3 cellular contexts compared by ENCODE assay signal in genomic region chr19:3479819-3480215, GRCh38.
A peak's percentile ranks its signal among the peaks of the same experiment; 100 is the strongest.
TF ChIP-seq lines count a peak whose summit lies in the region.

No MANE protein-coding gene starts in this region.

TF ChIP-seq in SK-N-SH, 30 proteins besides CTCF, POLR2A, EP300 and RAD21:
- no peak for TF ChIP-seq USF2 (IDR thresholded peaks at IDR 0.05; ENCODE audit: borderline replicate concordance, low read depth, low read length)
- no peak for TF ChIP-seq GABPA (IDR thresholded peaks at IDR 0.05; ENCODE audit: low read depth)
- TF ChIP-seq MEF2A (IDR thresholded peaks at IDR 0.05; ENCODE audit: borderline replicate concordance, low read depth), result no peak
- TF ChIP-seq SMC3 (IDR thresholded peaks at IDR 0.05; ENCODE audit: low read depth, low read length), result no peak
- TF ChIP-seq FOXM1 (IDR thresholded peaks at IDR 0.05; ENCODE audit: low read depth), result no peak
- no peak for TF ChIP-seq CHD2 (IDR thresholded peaks at IDR 0.05; ENCODE audit: low read length, partially characterized antibody)
- TF ChIP-seq JUND (IDR thresholded peaks at IDR 0.05), result no peak
- no peak for TF ChIP-seq GATA2 (CRISPR knock-in tag; IDR thresholded peaks at IDR 0.05)
- TF ChIP-seq YY1 (IDR thresholded peaks at IDR 0.05; ENCODE audit: low read depth), result no peak
- no peak for TF ChIP-seq POLR2AphosphoS5 (IDR thresholded peaks at IDR 0.05; ENCODE audit: low read depth, low read length)
- no peak for TF ChIP-seq SIN3A (IDR thresholded peaks at IDR 0.05; ENCODE audit: borderline replicate concordance, low read depth, low read length)
- no peak for TF ChIP-seq TAF1 (IDR thresholded peaks at IDR 0.05; ENCODE audit: borderline replicate concordance, low read depth, low read length)
- no peak for TF ChIP-seq FOXJ3 (CRISPR knock-in tag; IDR thresholded peaks at IDR 0.05)
- TF ChIP-seq RCOR1 (IDR thresholded peaks at IDR 0.05; ENCODE audit: low read length), result no peak

TF ChIP-seq in SK-N-SH treated with all-trans-retinoic acid at 6 μM for 48 hours, 23 proteins besides CTCF, POLR2A, EP300 and RAD21:
- no peak for TF ChIP-seq ZNF70 (CRISPR knock-in tag; IDR thresholded peaks at IDR 0.05)
- TF ChIP-seq GLIS3 (CRISPR knock-in tag; IDR thresholded peaks at IDR 0.05), result no peak
- TF ChIP-seq PPARA (CRISPR knock-in tag; IDR thresholded peaks at IDR 0.05; ENCODE audit: borderline replicate concordance), result no peak
- TF ChIP-seq OSR1 (CRISPR knock-in tag; IDR thresholded peaks at IDR 0.05), result no peak
- no peak for TF ChIP-seq ZC3H10 (CRISPR knock-in tag; IDR thresholded peaks at IDR 0.05)
- no peak for TF ChIP-seq CSRNP3 (CRISPR knock-in tag; IDR thresholded peaks at IDR 0.05)
- no peak for TF ChIP-seq RARB (CRISPR knock-in tag; IDR thresholded peaks at IDR 0.05)
- no peak for TF ChIP-seq TSHZ2 (CRISPR knock-in tag; IDR thresholded peaks at IDR 0.05)
- TF ChIP-seq ISL1 (CRISPR knock-in tag; IDR thresholded peaks at IDR 0.05), result no peak
- TF ChIP-seq CREB5 (CRISPR knock-in tag; IDR thresholded peaks at IDR 0.05; ENCODE audit: low read depth), result no peak
- TF ChIP-seq ZNF8 (CRISPR knock-in tag; IDR thresholded peaks at IDR 0.05), result no peak
- no peak for TF ChIP-seq BACH2 (CRISPR knock-in tag; IDR thresholded peaks at IDR 0.05; ENCODE audit: borderline replicate concordance)
- TF ChIP-seq ZFP3 (CRISPR knock-in tag; IDR thresholded peaks at IDR 0.05), result no peak
- TF ChIP-seq PATZ1 (CRISPR knock-in tag; IDR thresholded peaks at IDR 0.05; ENCODE audit: borderline replicate concordance), result no peak
- no peak for TF ChIP-seq SNAI2 (CRISPR knock-in tag; IDR thresholded peaks at IDR 0.05)
- no peak for TF ChIP-seq ZNF565 (CRISPR knock-in tag; conservative IDR thresholded peaks at IDR 0.05; ENCODE audit: low read depth)
- TF ChIP-seq ESRRG (CRISPR knock-in tag; IDR thresholded peaks at IDR 0.05), result no peak
- no peak for TF ChIP-seq ZFP30 (CRISPR knock-in tag; IDR thresholded peaks at IDR 0.05)
- TF ChIP-seq TOX (CRISPR knock-in tag; IDR thresholded peaks at IDR 0.05; ENCODE audit: borderline replicate concordance), result no peak

TF ChIP-seq in K562, 482 proteins besides CTCF, POLR2A, EP300 and RAD21:
- peak; percentile 35; the same call in 1 of the 2 replicates for TF ChIP-seq ZBTB7A (IDR thresholded peaks at IDR 0.05; ENCODE audit: borderline replicate concordance, control insufficient read depth, low read depth, low read length)
- TF ChIP-seq ZNF263 (CRISPR knock-in tag; IDR thresholded peaks at IDR 0.05; ENCODE audit: borderline replicate concordance), result peak; percentile 71; the same call in 1 of the 2 replicates
- TF ChIP-seq NFIC (IDR thresholded peaks at IDR 0.05), result no peak
- 0 out of 2 replicates have a peak, but pooled peaks have one; percentile 5 for TF ChIP-seq VEZF1 (CRISPR knock-in tag; IDR thresholded peaks at IDR 0.05)
- peak; percentile 27; the same call in 1 of the 2 replicates for TF ChIP-seq PHF8 (IDR thresholded peaks at IDR 0.05; ENCODE audit: borderline replicate concordance, low read length)
- no peak for TF ChIP-seq KAT7 (CRISPR knock-in tag; IDR thresholded peaks at IDR 0.05; ENCODE audit: borderline replicate concordance)
- no peak for TF ChIP-seq ZNF507 (tag; conservative IDR thresholded peaks at IDR 0.05)
- TF ChIP-seq TEAD2 (tag; IDR thresholded peaks at IDR 0.05), result no peak
TF ChIP-seq in K562: peak in this region for 4.
